ENCODE assay signal across 24 cellular contexts in the genomic region with DNA sequence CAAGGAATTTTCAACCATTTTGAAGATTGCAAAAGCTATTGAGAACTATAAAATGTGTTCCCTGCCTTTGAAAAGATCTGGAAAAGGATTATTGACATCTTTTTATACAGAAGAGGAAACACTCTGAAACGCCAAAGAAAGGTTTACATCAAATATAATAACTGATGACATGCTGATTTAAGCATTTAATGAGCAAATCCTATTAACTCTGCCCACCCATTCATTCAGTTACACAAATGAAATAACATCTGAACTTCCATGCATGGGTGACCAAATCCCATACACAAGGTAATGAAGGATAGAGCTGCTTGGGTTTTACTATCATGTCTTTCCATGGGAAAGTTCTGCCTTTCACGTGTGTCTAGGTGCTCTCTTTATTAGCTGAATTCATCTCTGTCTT.
"Had no signal": no experiment of that assay in that cellular context is flagged by ENCODE, and none has a peak within 500 bp of the region (broad histone marks: within the 10 kb centered on the region; RNA-seq: fewer than 3 reads in every experiment).

No MANE protein-coding gene starts in this region.

- DNase-seq: activated CD4-positive, alpha-beta T cell treated with anti-CD3 and anti-CD28 coated beads, Interleukin-2, amount 10 ng/mL, durations not matched to agents 7 days and 5 days; activated CD8-positive, alpha-beta T cell treated with anti-CD3 and anti-CD28 coated beads, Interleukin-2, amount 10 ng/mL, durations not matched to agents 7 days and 5 days; activated naive CD4-positive, alpha-beta T cell treated with anti-CD3 and anti-CD28 coated beads for 36 hours; activated naive CD8-positive, alpha-beta T cell treated with anti-CD3 and anti-CD28 coated beads, Interleukin-2, amount 50 U/mL, for 24 hours; activated T-cell treated with anti-CD3 and anti-CD28 coated beads, Interleukin-2, amount 50 U/mL, for 4 hours; anterior cingulate cortex; brain microvascular endothelial cell; colonic mucosa; erythroblast; gastrocnemius medialis; heart left ventricle; kidney glomerular epithelial cell; mesenchymal stem cell; sigmoid colon; spleen; stimulated activated naive B cell treated with anti-CD40 and anti-IgM and Interleukin-4, amounts not matched to agents 10 μg/mL and 1 μg/mL and 100 μg/mL, for 72 hours; T1000; upper lobe of left lung had no signal

- H3K27ac ChIP-seq: brain microvascular endothelial cell, colonic mucosa, gastrocnemius medialis, heart left ventricle, neutrophil, parathyroid adenoma, sigmoid colon, spleen, thoracic aorta, upper lobe of left lung had no signal

- H3K4me1 Mint-ChIP-seq: activated CD4-positive, alpha-beta T cell treated with anti-CD3 and anti-CD28 coated beads, Interleukin-2, amount 10 ng/mL, durations not matched to agents 7 days and 5 days; activated naive CD8-positive, alpha-beta T cell treated with anti-CD3 and anti-CD28 coated beads, Interleukin-2, amount 50 U/mL, for 24 hours; central memory CD8-positive, alpha-beta T cell; stimulated activated naive B cell treated with anti-CD40 and anti-IgM and Interleukin-4, amounts not matched to agents 10 μg/mL and 1 μg/mL and 100 μg/mL, for 72 hours had no signal

- H3K9ac ChIP-seq: parathyroid adenoma had no signal

- H3K4me3 ChIP-seq: colonic mucosa, gastrocnemius medialis, heart left ventricle, sigmoid colon, spleen, thoracic aorta, upper lobe of left lung had no signal

- H3K4me3 Mint-ChIP-seq: activated CD4-positive, alpha-beta T cell treated with anti-CD3 and anti-CD28 coated beads, Interleukin-2, amount 10 ng/mL, durations not matched to agents 7 days and 5 days; activated CD8-positive, alpha-beta T cell treated with anti-CD3 and anti-CD28 coated beads, Interleukin-2, amount 10 ng/mL, durations not matched to agents 7 days and 5 days; activated naive CD4-positive, alpha-beta T cell treated with anti-CD3 and anti-CD28 coated beads for 36 hours; activated naive CD8-positive, alpha-beta T cell treated with anti-CD3 and anti-CD28 coated beads, Interleukin-2, amount 50 U/mL, for 24 hours; activated T-cell treated with anti-CD3 and anti-CD28 coated beads, Interleukin-2, amount 50 U/mL, for 4 hours; central memory CD8-positive, alpha-beta T cell; natural killer cell treated with Interleukin-12 subunit alpha and Interleukin-12 subunit beta and Interleukin-15 and Interleukin-18, amount 100 ng/mL, for 72 hours; stimulated activated naive B cell treated with anti-CD40 and anti-IgM and Interleukin-4, amounts not matched to agents 10 μg/mL and 1 μg/mL and 100 μg/mL, for 72 hours had no signal

- H3K4me1 ChIP-seq: colonic mucosa, gastrocnemius medialis, heart left ventricle, parathyroid adenoma, spleen, upper lobe of left lung had no signal

- H3K36me3 Mint-ChIP-seq: natural killer cell treated with Interleukin-12 subunit alpha and Interleukin-12 subunit beta and Interleukin-15 and Interleukin-18, amount 100 ng/mL, for 72 hours; stimulated activated naive B cell treated with anti-CD40 and anti-IgM and Interleukin-4, amounts not matched to agents 10 μg/mL and 1 μg/mL and 100 μg/mL, for 72 hours had no signal

- ATAC-seq: activated CD4-positive, CD25-positive, alpha-beta regulatory T cell treated with anti-CD3 and anti-CD28 coated beads, Interleukin-2, amount 50 U/mL, for 24 hours; activated CD8-positive, alpha-beta T cell treated with anti-CD3 and anti-CD28 coated beads, Interleukin-2, amount 10 ng/mL, durations not matched to agents 7 days and 5 days; activated naive CD8-positive, alpha-beta T cell treated with anti-CD3 and anti-CD28 coated beads, Interleukin-2, amount 50 U/mL, for 24 hours; activated T-cell treated with anti-CD3 and anti-CD28 coated beads, Interleukin-2, amount 50 U/mL, for 4 hours; gastrocnemius medialis; heart left ventricle; natural killer cell treated with Interleukin-12 subunit alpha and Interleukin-12 subunit beta and Interleukin-15 and Interleukin-18, amount 100 ng/mL, for 72 hours; stimulated activated naive B cell treated with anti-CD40 and anti-IgM and Interleukin-4, amounts not matched to agents 10 μg/mL and 1 μg/mL and 100 μg/mL, for 72 hours had no signal

- H3K79me2 ChIP-seq: parathyroid adenoma had no signal

- H2AFZ ChIP-seq: parathyroid adenoma had no signal

- H3K36me3 ChIP-seq: brain microvascular endothelial cell, colonic mucosa, gastrocnemius medialis, heart left ventricle, neutrophil, sigmoid colon, spleen, thoracic aorta, upper lobe of left lung had no signal

- H3K27me3 ChIP-seq: brain microvascular endothelial cell, colonic mucosa, gastrocnemius medialis, heart left ventricle, neutrophil, sigmoid colon, spleen, upper lobe of left lung had no signal

- H3K27ac Mint-ChIP-seq: activated CD4-positive, alpha-beta T cell treated with anti-CD3 and anti-CD28 coated beads, Interleukin-2, amount 10 ng/mL, durations not matched to agents 7 days and 5 days; activated CD8-positive, alpha-beta T cell treated with anti-CD3 and anti-CD28 coated beads, Interleukin-2, amount 10 ng/mL, durations not matched to agents 7 days and 5 days; activated naive CD4-positive, alpha-beta T cell treated with anti-CD3 and anti-CD28 coated beads for 36 hours; activated naive CD8-positive, alpha-beta T cell treated with anti-CD3 and anti-CD28 coated beads, Interleukin-2, amount 50 U/mL, for 24 hours; natural killer cell treated with Interleukin-12 subunit alpha and Interleukin-12 subunit beta and Interleukin-15 and Interleukin-18, amount 100 ng/mL, for 72 hours; stimulated activated naive B cell treated with anti-CD40 and anti-IgM and Interleukin-4, amounts not matched to agents 10 μg/mL and 1 μg/mL and 100 μg/mL, for 72 hours had no signal

- H3K27me3 Mint-ChIP-seq: activated CD4-positive, alpha-beta T cell treated with anti-CD3 and anti-CD28 coated beads, Interleukin-2, amount 10 ng/mL, durations not matched to agents 7 days and 5 days; activated naive CD8-positive, alpha-beta T cell treated with anti-CD3 and anti-CD28 coated beads, Interleukin-2, amount 50 U/mL, for 24 hours; central memory CD8-positive, alpha-beta T cell; natural killer cell treated with Interleukin-12 subunit alpha and Interleukin-12 subunit beta and Interleukin-15 and Interleukin-18, amount 100 ng/mL, for 72 hours; stimulated activated naive B cell treated with anti-CD40 and anti-IgM and Interleukin-4, amounts not matched to agents 10 μg/mL and 1 μg/mL and 100 μg/mL, for 72 hours had no signal

- H3K9me3 ChIP-seq: colonic mucosa, gastrocnemius medialis, heart left ventricle, neutrophil, sigmoid colon, spleen, thoracic aorta, upper lobe of left lung had no signal

- H3K9me3 Mint-ChIP-seq: activated CD4-positive, alpha-beta T cell treated with anti-CD3 and anti-CD28 coated beads, Interleukin-2, amount 10 ng/mL, durations not matched to agents 7 days and 5 days; activated naive CD8-positive, alpha-beta T cell treated with anti-CD3 and anti-CD28 coated beads, Interleukin-2, amount 50 U/mL, for 24 hours; activated T-cell treated with anti-CD3 and anti-CD28 coated beads, Interleukin-2, amount 50 U/mL, for 4 hours; stimulated activated naive B cell treated with anti-CD40 and anti-IgM and Interleukin-4, amounts not matched to agents 10 μg/mL and 1 μg/mL and 100 μg/mL, for 72 hours had no signal
